Comparison of ENCODE assay signal across 12 cellular contexts in genomic region chr3:100144255-100144866, GRCh38. TPM values are rescaled to one million over a fixed set of nuclear protein-coding genes. Genes with fewer than 3 reads are reported as not detected.
A peak's percentile ranks its signal among the peaks of the same experiment; 100 is the strongest.
DNase-seq lines count a peak whose midpoint lies in the region; ATAC-seq, FAIRE-seq and TF ChIP-seq lines count a peak whose summit lies in the region.
"Had no signal": no experiment of that assay in that cellular context is flagged by ENCODE, and none has a peak within 500 bp of the region (broad histone marks: within the 10 kb centered on the region; RNA-seq: fewer than 3 reads in every experiment).

No MANE protein-coding gene starts in this region.

- FAIRE-seq in D721Med (lab: Jason Lieb, UNC) = no peak

- peaks cover 17% of the 10 kb centered on the region for H3K9me3 Mint-ChIP-seq in HFFc6

- no peak overlapping the region for H3K4me3 Mint-ChIP-seq in HFFc6

- peaks cover 24% of the 10 kb centered on the region for H3K36me3 Mint-ChIP-seq in HFFc6 (ENCODE audit: low read depth)

- H3K27ac Mint-ChIP-seq in HFFc6 = no peak overlapping the region

- peaks cover 8% of the 10 kb centered on the region for H3K4me1 Mint-ChIP-seq in HFFc6 (ENCODE audit: low read depth)

- no peaks in the 10 kb centered on the region for H3K27me3 Mint-ChIP-seq in HFFc6 (ENCODE audit: insufficient read depth)

- TF ChIP-seq CTCF in HFFc6 (IDR thresholded peaks at IDR 0.05) (peak; percentile 25; the same call in 1 of the 2 replicates), D721Med (IDR thresholded peaks at IDR 0.05; ENCODE audit: insufficient read depth, missing control alignments) (no peak)

- peak; percentile 92 for ATAC-seq in GM18519 (IDR thresholded peaks at IDR 0.05; ENCODE audit: low FRiP score, unreplicated experiment)
- peak; percentile 68 for ATAC-seq in HG03571 (IDR thresholded peaks at IDR 0.05; ENCODE audit: unreplicated experiment)

- peak; percentile 67 to 72 for DNase-seq in AML-193 (lab: John Stamatoyannopoulos, UW)
- no peak for DNase-seq in HFFc6
- DNase-seq in UCSD-AML1 (lab: John Stamatoyannopoulos, UW; ENCODE audit: unreplicated experiment) = no peak
- DNase-seq in D721Med (ENCODE audit: insufficient read length, low spot score) = no peak
- DNase-seq in SW480 (ENCODE audit: low spot score) = no peak
- DNase-seq in activated CD4-positive, CD25-positive, alpha-beta regulatory T cell (lab: John Stamatoyannopoulos, UW) = no peak
- DNase-seq: C1 segment of cervical spinal cord; central memory CD4-positive, alpha-beta T cell; NK-92 treated with Interleukin-12 subunit alpha and Interleukin-12 subunit beta, amount 100 ng/mL, for 24 hours; T1000 had no signal

RNA-seq across cellular contexts. Expression of gene FILIP1L, which starts 30.1 kb away (rescaled TPM):
- 10 to 100 TPM; 37.8 to 54.7 (median 48.2) TPM for total RNA-seq in HFFc6 (2021; fragmentation: NEBNext Ultra II Directional; extraction: Animal tissue kit (Norgen Biotek cat#: 25700))

Comparison
In these comparisons a context has a peak if more than half of its experiments do, and no peak if none do; other contexts are left out.
1. DNase-seq: peak in AML-193 (2 of 2); none in HFFc6 (single experiment), UCSD-AML1 (single experiment), D721Med (single experiment), SW480 (single experiment) and activated CD4-positive, CD25-positive, alpha-beta regulatory T cell (0 of 4).